1 cellular context compared by ENCODE assay signal in the genomic region with DNA sequence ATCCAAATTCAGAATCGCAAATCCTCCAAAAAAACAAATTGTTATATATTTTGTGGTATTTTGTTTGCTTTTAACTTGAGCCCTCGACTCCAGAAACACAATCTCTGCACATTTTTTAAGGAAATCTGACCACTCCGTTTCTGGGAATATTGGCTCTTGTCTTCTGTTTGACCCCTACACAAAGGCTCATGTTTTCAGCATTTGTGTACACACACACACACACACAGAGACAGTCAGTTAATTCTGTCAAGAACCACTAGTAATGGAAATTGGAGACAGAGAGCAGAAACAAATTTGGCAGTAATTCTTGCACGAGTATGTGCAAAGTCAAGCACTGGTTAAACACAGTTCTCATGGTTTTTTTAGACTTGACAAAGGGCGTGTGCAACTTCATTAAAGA.
TF ChIP-seq lines count a peak whose summit lies in the region.

No MANE protein-coding gene starts in this region.

TF ChIP-seq in GM23338, 12 proteins besides CTCF, POLR2A, EP300 and RAD21 (continued from another document):
- TF ChIP-seq, protein P1, sequence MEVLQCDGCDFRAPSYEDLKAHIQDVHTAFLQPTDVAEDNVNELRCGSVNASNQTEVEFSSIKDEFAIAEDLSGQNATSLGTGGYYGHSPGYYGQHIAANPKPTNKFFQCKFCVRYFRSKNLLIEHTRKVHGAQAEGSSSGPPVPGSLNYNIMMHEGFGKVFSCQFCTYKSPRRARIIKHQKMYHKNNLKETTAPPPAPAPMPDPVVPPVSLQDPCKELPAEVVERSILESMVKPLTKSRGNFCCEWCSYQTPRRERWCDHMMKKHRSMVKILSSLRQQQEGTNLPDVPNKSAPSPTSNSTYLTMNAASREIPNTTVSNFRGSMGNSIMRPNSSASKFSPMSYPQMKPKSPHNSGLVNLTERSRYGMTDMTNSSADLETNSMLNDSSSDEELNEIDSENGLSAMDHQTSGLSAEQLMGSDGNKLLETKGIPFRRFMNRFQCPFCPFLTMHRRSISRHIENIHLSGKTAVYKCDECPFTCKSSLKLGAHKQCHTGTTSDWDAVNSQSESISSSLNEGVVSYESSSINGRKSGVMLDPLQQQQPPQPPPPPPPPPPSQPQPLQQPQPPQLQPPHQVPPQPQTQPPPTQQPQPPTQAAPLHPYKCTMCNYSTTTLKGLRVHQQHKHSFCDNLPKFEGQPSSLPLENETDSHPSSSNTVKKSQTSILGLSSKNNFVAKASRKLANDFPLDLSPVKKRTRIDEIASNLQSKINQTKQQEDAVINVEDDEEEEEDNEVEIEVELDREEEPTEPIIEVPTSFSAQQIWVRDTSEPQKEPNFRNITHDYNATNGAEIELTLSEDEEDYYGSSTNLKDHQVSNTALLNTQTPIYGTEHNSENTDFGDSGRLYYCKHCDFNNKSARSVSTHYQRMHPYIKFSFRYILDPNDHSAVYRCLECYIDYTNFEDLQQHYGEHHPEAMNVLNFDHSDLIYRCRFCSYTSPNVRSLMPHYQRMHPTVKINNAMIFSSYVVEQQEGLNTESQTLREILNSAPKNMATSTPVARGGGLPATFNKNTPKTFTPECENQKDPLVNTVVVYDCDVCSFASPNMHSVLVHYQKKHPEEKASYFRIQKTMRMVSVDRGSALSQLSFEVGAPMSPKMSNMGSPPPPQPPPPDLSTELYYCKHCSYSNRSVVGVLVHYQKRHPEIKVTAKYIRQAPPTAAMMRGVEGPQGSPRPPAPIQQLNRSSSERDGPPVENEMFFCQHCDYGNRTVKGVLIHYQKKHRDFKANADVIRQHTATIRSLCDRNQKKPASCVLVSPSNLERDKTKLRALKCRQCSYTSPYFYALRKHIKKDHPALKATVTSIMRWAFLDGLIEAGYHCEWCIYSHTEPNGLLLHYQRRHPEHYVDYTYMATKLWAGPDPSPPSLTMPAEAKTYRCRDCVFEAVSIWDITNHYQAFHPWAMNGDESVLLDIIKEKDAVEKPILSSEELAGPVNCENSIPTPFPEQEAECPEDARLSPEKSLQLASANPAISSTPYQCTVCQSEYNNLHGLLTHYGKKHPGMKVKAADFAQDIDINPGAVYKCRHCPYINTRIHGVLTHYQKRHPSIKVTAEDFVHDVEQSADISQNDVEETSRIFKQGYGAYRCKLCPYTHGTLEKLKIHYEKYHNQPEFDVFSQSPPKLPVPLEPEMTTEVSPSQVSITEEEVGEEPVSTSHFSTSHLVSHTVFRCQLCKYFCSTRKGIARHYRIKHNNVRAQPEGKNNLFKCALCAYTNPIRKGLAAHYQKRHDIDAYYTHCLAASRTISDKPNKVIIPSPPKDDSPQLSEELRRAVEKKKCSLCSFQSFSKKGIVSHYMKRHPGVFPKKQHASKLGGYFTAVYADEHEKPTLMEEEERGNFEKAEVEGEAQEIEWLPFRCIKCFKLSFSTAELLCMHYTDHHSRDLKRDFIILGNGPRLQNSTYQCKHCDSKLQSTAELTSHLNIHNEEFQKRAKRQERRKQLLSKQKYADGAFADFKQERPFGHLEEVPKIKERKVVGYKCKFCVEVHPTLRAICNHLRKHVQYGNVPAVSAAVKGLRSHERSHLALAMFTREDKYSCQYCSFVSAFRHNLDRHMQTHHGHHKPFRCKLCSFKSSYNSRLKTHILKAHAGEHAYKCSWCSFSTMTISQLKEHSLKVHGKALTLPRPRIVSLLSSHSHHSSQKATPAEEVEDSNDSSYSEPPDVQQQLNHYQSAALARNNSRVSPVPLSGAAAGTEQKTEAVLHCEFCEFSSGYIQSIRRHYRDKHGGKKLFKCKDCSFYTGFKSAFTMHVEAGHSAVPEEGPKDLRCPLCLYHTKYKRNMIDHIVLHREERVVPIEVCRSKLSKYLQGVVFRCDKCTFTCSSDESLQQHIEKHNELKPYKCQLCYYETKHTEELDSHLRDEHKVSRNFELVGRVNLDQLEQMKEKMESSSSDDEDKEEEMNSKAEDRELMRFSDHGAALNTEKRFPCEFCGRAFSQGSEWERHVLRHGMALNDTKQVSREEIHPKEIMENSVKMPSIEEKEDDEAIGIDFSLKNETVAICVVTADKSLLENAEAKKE (CRISPR knock-in tag; IDR thresholded peaks at IDR 0.05), result no peak
